In the genomic region with DNA sequence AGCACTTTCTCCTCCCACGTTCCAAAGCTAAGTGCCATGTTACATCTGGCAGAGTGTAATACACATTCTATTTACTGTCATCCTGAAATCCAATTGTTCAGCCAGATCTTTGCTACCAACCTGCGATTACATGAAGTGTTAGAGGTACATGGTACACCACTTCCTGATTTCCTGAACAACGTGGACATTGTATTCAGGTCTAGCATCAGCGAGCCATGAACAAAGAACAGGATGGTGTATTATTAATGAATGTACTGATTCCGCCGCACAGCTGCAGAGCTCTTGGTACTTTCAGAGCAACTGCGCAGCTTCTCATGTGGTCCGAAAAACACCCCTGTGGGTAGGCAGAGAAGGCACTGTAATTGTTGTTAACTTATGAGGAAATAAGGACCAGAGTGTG, we compare ENCODE assay signal across 13 cellular contexts.
A peak's percentile ranks its signal among the peaks of the same experiment; 100 is the strongest.
DNase-seq lines count a peak whose midpoint lies in the region; ATAC-seq and TF ChIP-seq lines count a peak whose summit lies in the region.
"Had no signal": no experiment of that assay in that cellular context is flagged by ENCODE, and none has a peak within 500 bp of the region (broad histone marks: within the 10 kb centered on the region; RNA-seq: fewer than 3 reads in every experiment).

No MANE protein-coding gene starts in this region.

- H3K4me1 ChIP-seq in tibial artery = no peaks in the 10 kb centered on the region
- H3K4me1 ChIP-seq: BLaER1 had no signal

- H3K27ac ChIP-seq in tibial artery = no peak overlapping the region
- H3K27ac ChIP-seq: BLaER1 had no signal

- H3K4me3 ChIP-seq in tibial artery = no peak overlapping the region
- H3K4me3 ChIP-seq: BLaER1, GM23338 had no signal

- DNase-seq in NCI-H748 (lab: John Stamatoyannopoulos, UW; ENCODE audit: unreplicated experiment) = peak; percentile 54
- DNase-seq in NCI-H748 treated with DMSO at 0.1 percent for 48 hours (lab: John Stamatoyannopoulos, UW) = no peak
- peak; percentile 59 for DNase-seq in NCI-H2029 (lab: John Stamatoyannopoulos, UW)
- DNase-seq in NCI-H2196 treated with DMSO at 0.1 percent for 48 hours (lab: John Stamatoyannopoulos, UW; ENCODE audit: unreplicated experiment) = peak; percentile 27
- DNase-seq in ecto neural progenitor cell (ENCODE audit: low spot score) = no peak
- DNase-seq in tibial artery = no peak
- DNase-seq: 8988T; Calu3; CD4-positive, alpha-beta memory T cell; HCEC 1CT had no signal

- peaks cover 0 to 5% (median 0%) of the 10 kb centered on the region in 3 donors for H3K9me3 ChIP-seq in tibial artery
- H3K9me3 ChIP-seq: BLaER1 had no signal

- ATAC-seq in HG03342 (IDR thresholded peaks at IDR 0.05; ENCODE audit: unreplicated experiment) = no peak
- ATAC-seq: GM23338 had no signal

- TF ChIP-seq CTCF in tibial artery (IDR thresholded peaks at IDR 0.05) = no peak

- H3K36me3 ChIP-seq in tibial artery = no peaks in the 10 kb centered on the region
- H3K36me3 ChIP-seq: BLaER1 had no signal

- peaks cover 0 to 13% of the 10 kb centered on the region in 2 donors for H3K27me3 ChIP-seq in tibial artery
- H3K27me3 ChIP-seq: BLaER1 had no signal

- intact Hi-C loops in tibial artery (cut with DNase I; ENCODE audit: low total_unique reads) = no loop called here

Comparison
In these comparisons a context has a peak if more than half of its experiments do, and no peak if none do; other contexts are left out.
1. DNase-seq: peak in NCI-H748 (single experiment), NCI-H2029 (single experiment) and NCI-H2196 treated with DMSO at 0.1 percent for 48 hours (single experiment); none in NCI-H748 treated with DMSO at 0.1 percent for 48 hours (single experiment), ecto neural progenitor cell (single experiment) and tibial artery (0 of 2).